Comparison of ENCODE assay signal across 5 cellular contexts in genomic region chr6:87139927-87140326, GRCh38. TPM values are rescaled to one million over a fixed set of nuclear protein-coding genes. Genes with fewer than 3 reads are reported as not detected.
"Had no signal": no experiment of that assay in that cellular context is flagged by ENCODE, and none has a peak within 500 bp of the region (broad histone marks: within the 10 kb centered on the region; RNA-seq: fewer than 3 reads in every experiment).

No MANE protein-coding gene starts in this region.

RNA-seq across cellular contexts. Expression of gene CGA, which starts 45.0 kb away (rescaled TPM):
- total RNA-seq: HT-29, HT1080, IMR-90, K562 had no signal
- polyA plus RNA-seq: IgD-negative memory B cell had no signal
